In genomic region chr17:82520041-82520910, GRCh38 we compare ENCODE assay signal across 1 cellular context.
TF ChIP-seq lines count a peak whose summit lies in the region.

No MANE protein-coding gene starts in this region.

TF ChIP-seq in HepG2, 621 proteins besides CTCF, POLR2A, EP300 and RAD21 (continued from another document and continues in another):
- 0 out of 2 replicates have a peak, but pooled peaks have one; percentile 8 for TF ChIP-seq PAXIP1 (CRISPR knock-in tag; conservative IDR thresholded peaks at IDR 0.05)
- TF ChIP-seq KDM3A (CRISPR knock-in tag; IDR thresholded peaks at IDR 0.05; ENCODE audit: low read depth) = no peak
- no peak for TF ChIP-seq NFATC3 (CRISPR knock-in tag; IDR thresholded peaks at IDR 0.05)
- TF ChIP-seq ZFP36L2 (CRISPR knock-in tag; IDR thresholded peaks at IDR 0.05) = no peak
- TF ChIP-seq ZBTB33 (CRISPR knock-in tag; IDR thresholded peaks at IDR 0.05) = no peak
- no peak for TF ChIP-seq REST (IDR thresholded peaks at IDR 0.05; ENCODE audit: borderline replicate concordance in 1 of 2, low read depth in 1 of 2, low read length in 2 of 2)
- TF ChIP-seq PLSCR1 (CRISPR knock-in tag; IDR thresholded peaks at IDR 0.05; ENCODE audit: borderline replicate concordance) = no peak
- no peak for TF ChIP-seq ZNF253 (CRISPR knock-in tag; IDR thresholded peaks at IDR 0.05; ENCODE audit: borderline replicate concordance)
- TF ChIP-seq LBX2 (CRISPR knock-in tag; IDR thresholded peaks at IDR 0.05; ENCODE audit: borderline replicate concordance) = no peak
- no peak for TF ChIP-seq TRIM24 (CRISPR knock-in tag; IDR thresholded peaks at IDR 0.05)
- TF ChIP-seq ZNF30 (CRISPR knock-in tag; IDR thresholded peaks at IDR 0.05) = no peak
- TF ChIP-seq KDM5B (CRISPR knock-in tag; IDR thresholded peaks at IDR 0.05; ENCODE audit: borderline replicate concordance) = no peak; the same call in 1 of the 2 replicates
- no peak for TF ChIP-seq KLF15 (CRISPR knock-in tag; IDR thresholded peaks at IDR 0.05; ENCODE audit: borderline replicate concordance)
- TF ChIP-seq ZNF18 (CRISPR knock-in tag; IDR thresholded peaks at IDR 0.05; ENCODE audit: insufficient replicate concordance) = no peak
- peak; percentile 51; the same call in 1 of the 2 replicates for TF ChIP-seq ELF3 (CRISPR knock-in tag; IDR thresholded peaks at IDR 0.05)
- TF ChIP-seq ZSCAN12 (CRISPR knock-in tag; IDR thresholded peaks at IDR 0.05) = peak; percentile 31; the same call in 1 of the 2 replicates
- TF ChIP-seq HDAC2 (CRISPR knock-in tag; IDR thresholded peaks at IDR 0.05) = no peak
- no peak for TF ChIP-seq ZNF616 (CRISPR knock-in tag; IDR thresholded peaks at IDR 0.05; ENCODE audit: low read depth)
- no peak for TF ChIP-seq ZNF512B (CRISPR knock-in tag; IDR thresholded peaks at IDR 0.05; ENCODE audit: borderline replicate concordance)
- no peak for TF ChIP-seq THYN1 (CRISPR knock-in tag; IDR thresholded peaks at IDR 0.05; ENCODE audit: borderline replicate concordance, low read depth)
- peak; percentile 68; the same call in 1 of the 2 replicates for TF ChIP-seq YEATS4 (CRISPR knock-in tag; IDR thresholded peaks at IDR 0.05; ENCODE audit: borderline replicate concordance)
- no peak for TF ChIP-seq ZNF550 (CRISPR knock-in tag; IDR thresholded peaks at IDR 0.05; ENCODE audit: borderline replicate concordance)
- TF ChIP-seq MIER2 (CRISPR knock-in tag; IDR thresholded peaks at IDR 0.05) = no peak
- TF ChIP-seq AHDC1 (CRISPR knock-in tag; IDR thresholded peaks at IDR 0.05; ENCODE audit: borderline replicate concordance) = no peak; the same call in 1 of the 2 replicates
- TF ChIP-seq FOXK1 (CRISPR knock-in tag; IDR thresholded peaks at IDR 0.05; ENCODE audit: borderline replicate concordance, low read depth) = no peak; the same call in 1 of the 2 replicates
- no peak for TF ChIP-seq MTF2 (CRISPR knock-in tag; IDR thresholded peaks at IDR 0.05; ENCODE audit: borderline replicate concordance)
- no peak for TF ChIP-seq JUN (CRISPR knock-in tag; IDR thresholded peaks at IDR 0.05)
- peak; percentile 71 for TF ChIP-seq ZNF687 (CRISPR knock-in tag; IDR thresholded peaks at IDR 0.05)
